8 cellular contexts compared by ENCODE assay signal in genomic region chr14:77965919-77966435, GRCh38.
DNase-seq lines count a peak whose midpoint lies in the region; ATAC-seq and TF ChIP-seq lines count a peak whose summit lies in the region.

No MANE protein-coding gene starts in this region.

- H3K36me3 ChIP-seq in MM.1S (replicated peaks; ENCODE audit: insufficient read depth, low read length) = no peaks in the 10 kb centered on the region
- H3K36me3 ChIP-seq in hepatocyte (replicated peaks; ENCODE audit: insufficient read depth, low read depth) = no peaks in the 10 kb centered on the region
- H3K36me3 ChIP-seq in smooth muscle cell (ENCODE audit: low read depth) = no peaks in the 10 kb centered on the region
- no peaks in the 10 kb centered on the region for H3K36me3 ChIP-seq in tibial nerve

- H3K9me3 Mint-ChIP-seq in activated CD8-positive, alpha-beta T cell treated with anti-CD3 and anti-CD28 coated beads for 36 hours = no peaks in the 10 kb centered on the region

- no peaks in the 10 kb centered on the region for H3K27me3 ChIP-seq in MM.1S (replicated peaks; ENCODE audit: insufficient read depth, low read length)
- peaks cover 16% of the 10 kb centered on the region for H3K27me3 ChIP-seq in hepatocyte
- peaks cover 34% of the 10 kb centered on the region for H3K27me3 ChIP-seq in smooth muscle cell (ENCODE audit: low read depth)
- peaks cover 0 to 12% of the 10 kb centered on the region in 2 donors for H3K27me3 ChIP-seq in tibial nerve

- WGBS in hepatocyte (ENCODE audit: low lambda C conversion rate, missing lambda C conversion rate) = 17% methylated on average over 32 of the region's 35 CpGs
- 8% methylated on average over 32 of the region's 35 CpGs for WGBS in smooth muscle cell (ENCODE audit: low lambda C conversion rate)
- 1% methylated on average over 35 of the region's 35 CpGs for WGBS in tibial nerve, 2 donors

- H3K27me3 Mint-ChIP-seq in activated CD8-positive, alpha-beta T cell treated with anti-CD3 and anti-CD28 coated beads for 36 hours = peaks cover 25% of the 10 kb centered on the region

- no peak for TF ChIP-seq CTCF in GM10266 (IDR thresholded peaks at IDR 0.05; ENCODE audit: control insufficient read depth, insufficient read depth, low read depth, missing control alignments)
- no peak for TF ChIP-seq CTCF in MM.1S (IDR thresholded peaks at IDR 0.05; ENCODE audit: low read length)
- no peak for TF ChIP-seq CTCF in activated CD8-positive, alpha-beta T cell treated with anti-CD3 and anti-CD28 coated beads for 36 hours (IDR thresholded peaks at IDR 0.05)
- TF ChIP-seq CTCF in hepatocyte (IDR thresholded peaks at IDR 0.05; ENCODE audit: poor library complexity) = no peak
- no peak for TF ChIP-seq CTCF in smooth muscle cell (IDR thresholded peaks at IDR 0.05; ENCODE audit: borderline replicate concordance, insufficient read depth, poor library complexity, severe bottlenecking)
- TF ChIP-seq CTCF in tibial nerve (IDR thresholded peaks at IDR 0.05) = no peak

- peak overlapping the region; percentile 25; the same call in 1 of the 2 replicates for H3K4me3 ChIP-seq in MM.1S (ENCODE audit: low read length)
- H3K4me3 ChIP-seq in hepatocyte = peak overlapping the region; percentile 29
- H3K4me3 ChIP-seq in smooth muscle cell = peak overlapping the region; percentile 46
- peak overlapping the region in 1 of 4 donors; percentile 33 for H3K4me3 ChIP-seq in tibial nerve

- no peaks in the 10 kb centered on the region for H3K36me3 Mint-ChIP-seq in activated CD8-positive, alpha-beta T cell treated with anti-CD3 and anti-CD28 coated beads for 36 hours (ENCODE audit: low read depth)

- DNase-seq in GM10266 (ENCODE audit: extremely low spot score) = peak; percentile 52
- peak; percentile 12 for DNase-seq in MM.1S
- DNase-seq in activated CD8-positive, alpha-beta T cell treated with anti-CD3 and anti-CD28 coated beads for 36 hours = peak; percentile 40
- DNase-seq in hepatocyte (ENCODE audit: low spot score) = peak; percentile 55
- DNase-seq in smooth muscle cell (lab: John Stamatoyannopoulos, UW; ENCODE audit: unreplicated experiment) = no peak
- DNase-seq in G401 (ENCODE audit: low spot score) = no peak
- DNase-seq in tibial nerve (ENCODE audit: low spot score in 2 of 2) = no peak

- TF ChIP-seq POLR2A in tibial nerve (IDR thresholded peaks at IDR 0.05) = no peak

- H3K27ac ChIP-seq in MM.1S (ENCODE audit: low read length) (no peak overlapping the region), hepatocyte (no peak overlapping the region), smooth muscle cell (ENCODE audit: low read depth) (no peak overlapping the region), tibial nerve (no peak overlapping the region)

- H3K27ac Mint-ChIP-seq in activated CD8-positive, alpha-beta T cell treated with anti-CD3 and anti-CD28 coated beads for 36 hours = no peak overlapping the region

- H3K4me1 ChIP-seq in MM.1S (ENCODE audit: low read length) (no peaks in the 10 kb centered on the region), hepatocyte (ENCODE audit: insufficient read depth) (no peaks in the 10 kb centered on the region), smooth muscle cell (ENCODE audit: low read depth) (no peaks in the 10 kb centered on the region), tibial nerve (peaks cover 0 to 10% (median 2%) of the 10 kb centered on the region in 4 donors)

- H3K9ac ChIP-seq in MM.1S (ENCODE audit: low read length) (no peak overlapping the region), smooth muscle cell (ENCODE audit: low read depth) (no peak overlapping the region)

- intact Hi-C loops in activated CD8-positive, alpha-beta T cell treated with anti-CD3 and anti-CD28 coated beads for 36 hours (cut with micrococcal nuclease) = no loop called here

- H3K79me2 ChIP-seq in MM.1S (ENCODE audit: low read length) = no peaks in the 10 kb centered on the region
- H3K79me2 ChIP-seq in hepatocyte = no peaks in the 10 kb centered on the region
- H3K79me2 ChIP-seq in smooth muscle cell (ENCODE audit: low read depth) = no peaks in the 10 kb centered on the region

- POLR2A ChIA-PET in activated CD8-positive, alpha-beta T cell treated with anti-CD3 and anti-CD28 coated beads for 36 hours (lab: Charles Lee) = no interaction called here

- H3F3A ChIP-seq in MM.1S (ENCODE audit: insufficient read depth, low read length) (no peaks in the 10 kb centered on the region), smooth muscle cell (ENCODE audit: low read depth) (no peaks in the 10 kb centered on the region)

- H4K20me1 ChIP-seq in MM.1S (ENCODE audit: insufficient read depth, low read length) (no peaks in the 10 kb centered on the region), hepatocyte (ENCODE audit: insufficient read depth, poor library complexity, severe bottlenecking) (no peaks in the 10 kb centered on the region), smooth muscle cell (ENCODE audit: low read depth) (no peaks in the 10 kb centered on the region)

- H3K4me2 ChIP-seq in MM.1S (ENCODE audit: low read depth, low read length) = peak overlapping the region; percentile 37; the same call in 1 of the 2 replicates
- peak overlapping the region; percentile 83 for H3K4me2 ChIP-seq in hepatocyte
- H3K4me2 ChIP-seq in smooth muscle cell = peak overlapping the region; percentile 81

- H3K4me1 Mint-ChIP-seq in activated CD8-positive, alpha-beta T cell treated with anti-CD3 and anti-CD28 coated beads for 36 hours (ENCODE audit: low read depth) = no peaks in the 10 kb centered on the region

- H2AFZ ChIP-seq in MM.1S (ENCODE audit: low read length) (0 out of 2 replicates have a peak overlapping the region, but pooled peaks have one; percentile 23), hepatocyte (peak overlapping the region; percentile 29), smooth muscle cell (ENCODE audit: low read depth) (peak overlapping the region; percentile 36)

- H3K9me3 ChIP-seq in MM.1S (replicated peaks; ENCODE audit: insufficient read depth, low read length) (no peaks in the 10 kb centered on the region), hepatocyte (ENCODE audit: low read depth) (no peaks in the 10 kb centered on the region), smooth muscle cell (replicated peaks; ENCODE audit: low read depth) (no peaks in the 10 kb centered on the region), tibial nerve (no peaks in the 10 kb centered on the region)

- H3K9me2 ChIP-seq in MM.1S (replicated peaks; ENCODE audit: insufficient read depth, low read length) (no peaks in the 10 kb centered on the region), hepatocyte (replicated peaks; ENCODE audit: insufficient read depth) (no peaks in the 10 kb centered on the region)

- TF ChIP-seq EP300 in tibial nerve (IDR thresholded peaks at IDR 0.05) = no peak

- no peak overlapping the region for H3K4me3 Mint-ChIP-seq in activated CD8-positive, alpha-beta T cell treated with anti-CD3 and anti-CD28 coated beads for 36 hours

- peak; percentile 82 for ATAC-seq in GM21619 (IDR thresholded peaks at IDR 0.05; ENCODE audit: unreplicated experiment)
- peak; percentile 42 for ATAC-seq in activated CD8-positive, alpha-beta T cell treated with anti-CD3 and anti-CD28 coated beads for 36 hours

- CTCF ChIA-PET in activated CD8-positive, alpha-beta T cell treated with anti-CD3 and anti-CD28 coated beads for 36 hours (lab: Charles Lee) = no interaction called here

- in situ Hi-C loops in G401 (cut with HindIII; ENCODE audit: low sequenced_read_pairs) = no loop called here

Comparison
In these comparisons a context has a peak if more than half of its experiments do, and no peak if none do; other contexts are left out.
1. DNase-seq: peak in GM10266 (single experiment), MM.1S (single experiment), activated CD8-positive, alpha-beta T cell treated with anti-CD3 and anti-CD28 coated beads for 36 hours (single experiment) and hepatocyte (single experiment); none in smooth muscle cell (single experiment), G401 (single experiment) and tibial nerve (0 of 2).
2. Peak in every context shown above with its lines, with median percentiles within 50 percentile points of each other: H2AFZ ChIP-seq and H3K4me2 ChIP-seq.